Comparison of ENCODE assay signal across 9 cellular contexts in the genomic region with DNA sequence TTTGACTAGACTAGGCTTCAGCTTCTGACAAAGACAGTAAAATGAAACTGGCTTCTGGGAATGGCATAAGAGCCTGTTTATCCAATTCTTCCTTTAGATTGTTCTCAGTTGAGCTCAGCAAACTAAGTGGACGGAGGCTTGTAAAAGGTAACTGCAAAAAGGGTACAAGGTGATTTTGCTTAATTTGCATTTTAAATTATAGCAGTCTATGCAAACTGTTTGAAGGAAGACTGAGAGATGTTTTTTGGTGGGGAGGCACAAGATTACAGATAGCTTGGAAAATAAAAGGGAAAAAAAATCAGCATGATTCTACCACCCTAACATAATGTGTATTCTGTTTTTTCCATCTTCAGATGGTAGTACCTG. TPM values are rescaled to one million over a fixed set of nuclear protein-coding genes. Genes with fewer than 3 reads are reported as not detected.
DNase-seq lines count a peak whose midpoint lies in the region; ATAC-seq, FAIRE-seq and TF ChIP-seq lines count a peak whose summit lies in the region.
"Had no signal": no experiment of that assay in that cellular context is flagged by ENCODE, and none has a peak within 500 bp of the region (broad histone marks: within the 10 kb centered on the region; RNA-seq: fewer than 3 reads in every experiment).

No MANE protein-coding gene starts in this region.

- no peaks in the 10 kb centered on the region for H3K36me3 ChIP-seq in SK-N-SH (replicated peaks in 1 of 2; ENCODE audit: control insufficient read depth in 1 of 2, insufficient read depth in 2 of 2, low read length in 1 of 2)
- peaks cover 0 to 3% of the 10 kb centered on the region in 2 experiments for H3K36me3 ChIP-seq in keratinocyte (ENCODE audit: control insufficient read depth in 2 of 2, extremely low read depth in 1 of 2, insufficient read depth in 2 of 2, low read length in 2 of 2)
- no peaks in the 10 kb centered on the region for H3K36me3 ChIP-seq in stomach smooth muscle (ENCODE audit: control insufficient read depth in 2 of 2, insufficient read depth in 2 of 2, low read length in 2 of 2)

- FAIRE-seq in keratinocyte (lab: Jason Lieb, UNC), result no peak

- H3K36me3 Mint-ChIP-seq in activated naive CD4-positive, alpha-beta T cell treated with anti-CD3 and anti-CD28 coated beads, Interleukin-2, amount 50 U/mL, for 72 hours, result peaks cover 40 to 80% of the 10 kb centered on the region in 2 donors

- peak overlapping the region; percentile 26; the same call in 1 of the 2 replicates for H3K9ac ChIP-seq in SK-N-SH
- H3K9ac ChIP-seq in keratinocyte (ENCODE audit: control insufficient read depth, extremely low read depth, insufficient read depth, low read length), result no peak overlapping the region
- peak overlapping the region; percentile 0 to 50 for H3K9ac ChIP-seq in stomach smooth muscle (ENCODE audit: low read length in 2 of 2)

- H4K20me1 ChIP-seq in SK-N-SH (ENCODE audit: insufficient read depth), result no peaks in the 10 kb centered on the region
- peaks cover 2% of the 10 kb centered on the region for H4K20me1 ChIP-seq in keratinocyte (ENCODE audit: control insufficient read depth, extremely low read depth, insufficient read depth, low read length)

- WGBS in SK-N-SH (ENCODE audit: low lambda C conversion rate), result 78% methylated on average over 1 of the region's 1 CpG

- H2AFZ ChIP-seq in SK-N-SH (ENCODE audit: low read depth) (no peak overlapping the region), keratinocyte (ENCODE audit: control insufficient read depth, low read length) (no peak overlapping the region)

- POLR2A ChIA-PET in SK-N-SH (lab: Yijun Ruan, JAX), result interaction anchor here (0.8 kb wide), 1 partner anchor 151 kb away, joined by 3 read pairs; a partner anchor contains a TSS

- H3K4me1 ChIP-seq in SK-N-SH (ENCODE audit: control insufficient read depth in 1 of 2, insufficient read depth in 2 of 2, low read depth in 1 of 2, low read length in 1 of 2), result peaks cover 12 to 24% of the 10 kb centered on the region in 2 experiments; a peak in 3 of 4 replicates
- H3K4me1 ChIP-seq in keratinocyte (ENCODE audit: control insufficient read depth, extremely low read depth, insufficient read depth, low read length), result peaks cover 48% of the 10 kb centered on the region
- H3K4me1 ChIP-seq in stomach smooth muscle (ENCODE audit: control insufficient read depth, insufficient read depth, low read length), result peaks cover 56% of the 10 kb centered on the region

- no peak for TF ChIP-seq EP300 in SK-N-SH (IDR thresholded peaks at IDR 0.05; ENCODE audit: borderline replicate concordance in 1 of 2, low read depth in 1 of 2, low read length in 1 of 2)

- no peak for ATAC-seq in SK-N-SH treated with all-trans-retinoic acid at 6 μM for 48 hours
- no peak for ATAC-seq in activated naive CD4-positive, alpha-beta T cell treated with anti-CD3 and anti-CD28 coated beads, Interleukin-2, amount 50 U/mL, for 72 hours
- ATAC-seq in HG03025 (IDR thresholded peaks at IDR 0.05; ENCODE audit: low FRiP score, unreplicated experiment), result no peak

- H3K27me3 ChIP-seq in SK-N-SH (ENCODE audit: insufficient read depth) (no peaks in the 10 kb centered on the region), keratinocyte (ENCODE audit: control insufficient read depth, extremely low read depth, insufficient read depth, low read length) (no peaks in the 10 kb centered on the region), stomach smooth muscle (ENCODE audit: control insufficient read depth in 1 of 2, insufficient read depth in 2 of 2, low read length in 2 of 2) (no peaks in the 10 kb centered on the region)

- no peak for DNase-seq in SK-N-SH
- no peak for DNase-seq in activated naive CD4-positive, alpha-beta T cell treated with anti-CD3 and anti-CD28 coated beads, Interleukin-2, amount 50 U/mL, for 72 hours (ENCODE audit: low spot score in 2 of 2)
- no peak for DNase-seq in keratinocyte (ENCODE audit: low read depth, low spot score)
- DNase-seq in activated gamma-delta T cell (lab: John Stamatoyannopoulos, UW), result no peak
- no peak for DNase-seq in caudate nucleus (lab: John Stamatoyannopoulos, UW)

- H3K9me1 ChIP-seq in keratinocyte (ENCODE audit: control insufficient read depth, extremely low read depth, insufficient read depth, low read length), result peaks cover 2% of the 10 kb centered on the region

- CTCF ChIA-PET in SK-N-SH (lab: Yijun Ruan, JAX), result interaction anchor here (1.4 kb wide), 1 partner anchor 13 kb away, joined by 3 read pairs; no protein-coding TSS in a partner anchor

- no peak for TF ChIP-seq CTCF in SK-N-SH (IDR thresholded peaks at IDR 0.05)
- no peak for TF ChIP-seq CTCF in keratinocyte (optimal IDR thresholded peaks at IDR 0.05 in 1 of 3, IDR thresholded peaks at IDR 0.05 in 1 of 3, conservative IDR thresholded peaks at IDR 0.05 in 1 of 3; ENCODE audit: extremely low read depth in 1 of 3, insufficient read depth in 2 of 3, low read length in 3 of 3)

- peak overlapping the region; percentile 87 to 99 for H3K27ac Mint-ChIP-seq in activated naive CD4-positive, alpha-beta T cell treated with anti-CD3 and anti-CD28 coated beads, Interleukin-2, amount 50 U/mL, for 72 hours

- peaks cover 11% of the 10 kb centered on the region for H3F3A ChIP-seq in SK-N-SH (replicated peaks; ENCODE audit: insufficient read depth)

- dilution Hi-C loops in keratinocyte (cut with MboI; ENCODE audit: extremely low pct_ligation_motif_present, low sequenced_read_pairs), result no loop called here

- H3K9me3 ChIP-seq in SK-N-SH (no peaks in the 10 kb centered on the region), keratinocyte (ENCODE audit: control insufficient read depth, low read depth, low read length) (no peaks in the 10 kb centered on the region), stomach smooth muscle (ENCODE audit: control insufficient read depth in 2 of 2, low read length in 2 of 2) (no peaks in the 10 kb centered on the region)

- H3K79me2 ChIP-seq in SK-N-SH (ENCODE audit: insufficient read depth) (peaks cover 73% of the 10 kb centered on the region), keratinocyte (ENCODE audit: control insufficient read depth, insufficient read depth, low read length) (peaks cover 88% of the 10 kb centered on the region)

- no peaks in the 10 kb centered on the region for H3K9me2 ChIP-seq in SK-N-SH

- no peak for TF ChIP-seq RAD21 in SK-N-SH (IDR thresholded peaks at IDR 0.05; ENCODE audit: low read length)

- no peaks in the 10 kb centered on the region for H3K9me3 Mint-ChIP-seq in activated naive CD4-positive, alpha-beta T cell treated with anti-CD3 and anti-CD28 coated beads, Interleukin-2, amount 50 U/mL, for 72 hours

- H3K4me3 ChIP-seq in SK-N-SH (ENCODE audit: low read depth in 2 of 2, low read length in 1 of 2), result peak overlapping the region; percentile 31 to 34; a peak in 2 of 4 replicates
- peak overlapping the region in 1 of 3 experiments; percentile 45 for H3K4me3 ChIP-seq in keratinocyte (ENCODE audit: control insufficient read depth in 2 of 3, extremely low read depth in 1 of 3, insufficient read depth in 2 of 3, low read depth in 1 of 3, low read length in 3 of 3)
- peak overlapping the region; percentile 28 to 62 for H3K4me3 ChIP-seq in stomach smooth muscle (ENCODE audit: low read length in 2 of 2)

- H3K27ac ChIP-seq in SK-N-SH (ENCODE audit: low read depth in 2 of 2, low read length in 1 of 2) (peak overlapping the region; percentile 73 to 86), keratinocyte (ENCODE audit: control insufficient read depth, insufficient read depth, low read length) (peak overlapping the region; percentile 50), stomach smooth muscle (ENCODE audit: low read length) (peak overlapping the region; percentile 60), caudate nucleus (ENCODE audit: low read depth, low read length) (no peak overlapping the region)
- H3K27ac ChIP-seq: 22Rv1 had no signal

- H3K4me2 ChIP-seq in SK-N-SH (peak overlapping the region; percentile 73), keratinocyte (ENCODE audit: control insufficient read depth, extremely low read depth, insufficient read depth, low read depth, low read length) (peak overlapping the region; percentile 87)

TF ChIP-seq in SK-N-SH, 30 proteins besides CTCF, POLR2A, EP300 and RAD21 (continues in another document):
- TF ChIP-seq, protein P1, sequence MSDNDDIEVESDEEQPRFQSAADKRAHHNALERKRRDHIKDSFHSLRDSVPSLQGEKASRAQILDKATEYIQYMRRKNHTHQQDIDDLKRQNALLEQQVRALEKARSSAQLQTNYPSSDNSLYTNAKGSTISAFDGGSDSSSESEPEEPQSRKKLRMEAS (IDR thresholded peaks at IDR 0.05; ENCODE audit: low read depth), result no peak

RNA-seq across cellular contexts. Expression of a gene that starts 5.0 kb away (rescaled TPM):
- polyA plus RNA-seq in SK-N-SH (2012; rRNA removed) (8.5 and 9.5 TPM in 2 replicates), keratinocyte (10.5 to 12.8 TPM (median 12.0 TPM) in 3 replicates)
- 5.2 and 7.2 TPM in 2 replicates for polyA plus RNA-seq in SK-N-SH (2012; cell fraction: cytosol; rRNA removed)
- polyA plus RNA-seq in SK-N-SH (2012; cell fraction: nucleus; rRNA removed), result 16.8 and 20.7 TPM in 2 replicates
- 10 to 100 TPM; 54.1 to 98.6 TPM for total RNA-seq in activated naive CD4-positive, alpha-beta T cell treated with anti-CD3 and anti-CD28 coated beads, Interleukin-2, amount 50 U/mL, for 72 hours
- 9.1 TPM for polyA plus RNA-seq in keratinocyte (2011; ENCODE audit: low read depth)
- 4.2 and 5.2 TPM in 2 replicates for polyA plus RNA-seq in keratinocyte (2011; cell fraction: cytosol; rRNA removed)
- 42.5 and 45.1 TPM in 2 replicates for polyA plus RNA-seq in keratinocyte (2011; cell fraction: nucleus; rRNA removed)
- polyA plus RNA-seq in keratinocyte (2012; ENCODE audit: low replicate concordance), result 9.9 and 16.3 TPM in 2 replicates
- polyA minus RNA-seq in keratinocyte, result 17.4 to 22.2 TPM (median 19.8 TPM) in 3 replicates
- 7.5 TPM for polyA minus RNA-seq in keratinocyte (2011; cell fraction: cytosol; rRNA and poly(A)+ RNA removed)
- 26.7 and 33.3 TPM in 2 replicates for polyA minus RNA-seq in keratinocyte (2011; cell fraction: nucleus; rRNA and poly(A)+ RNA removed)

RNA-seq across cellular contexts. Expression of a gene that starts 41.7 kb away (rescaled TPM):
- not detected in 2 replicates for polyA plus RNA-seq in SK-N-SH (2012; rRNA removed)
- not detected in 2 replicates for polyA plus RNA-seq in SK-N-SH (2012; cell fraction: cytosol; rRNA removed)
- polyA plus RNA-seq in SK-N-SH (2012; cell fraction: nucleus; rRNA removed), result not detected in 2 replicates
- not detected for total RNA-seq in activated naive CD4-positive, alpha-beta T cell treated with anti-CD3 and anti-CD28 coated beads, Interleukin-2, amount 50 U/mL, for 72 hours
- not detected in 3 replicates for polyA plus RNA-seq in keratinocyte
- polyA plus RNA-seq in keratinocyte (2011; ENCODE audit: low read depth), result not detected
- polyA plus RNA-seq in keratinocyte (2011; cell fraction: cytosol; rRNA removed), result not detected in 2 replicates
- polyA plus RNA-seq in keratinocyte (2011; cell fraction: nucleus; rRNA removed), result not detected in 2 replicates
- 0.03 TPM in 1 of 2 replicates, not detected in the other for polyA plus RNA-seq in keratinocyte (2012; ENCODE audit: low replicate concordance)
- not detected in 3 replicates for polyA minus RNA-seq in keratinocyte
- polyA minus RNA-seq in keratinocyte (2011; cell fraction: cytosol; rRNA and poly(A)+ RNA removed), result not detected
- polyA minus RNA-seq in keratinocyte (2011; cell fraction: nucleus; rRNA and poly(A)+ RNA removed), result not detected in 2 replicates
